Comparison of ENCODE assay signal across 8 cellular contexts in the genomic region with DNA sequence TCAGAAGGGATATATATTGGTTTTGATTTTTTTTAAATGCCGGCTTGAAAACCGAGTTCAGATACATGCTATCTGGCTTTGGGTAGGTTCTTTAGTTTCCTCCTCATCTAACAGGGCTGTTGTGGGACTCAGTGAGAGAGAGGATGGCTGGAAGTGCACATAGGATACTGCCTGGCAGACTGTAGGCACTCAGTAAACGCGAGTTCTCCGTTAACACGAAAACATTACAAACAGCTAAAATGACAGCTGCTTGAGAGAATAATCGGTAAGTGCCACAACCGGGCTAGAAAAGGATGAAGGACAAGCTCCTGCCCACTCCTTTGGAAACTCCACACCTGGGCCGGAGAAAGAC. TPM values are rescaled to one million over a fixed set of nuclear protein-coding genes. Genes with fewer than 3 reads are reported as not detected.
DNase-seq lines count a peak whose midpoint lies in the region; ATAC-seq and TF ChIP-seq lines count a peak whose summit lies in the region.

No MANE protein-coding gene starts in this region.

- H3K79me2 ChIP-seq in neural cell (replicated peaks; ENCODE audit: insufficient read depth, low read length) = peaks cover 28% of the 10 kb centered on the region

- H3K36me3 ChIP-seq in neural cell (ENCODE audit: insufficient read depth, low read length) = no peaks in the 10 kb centered on the region

- no peaks in the 10 kb centered on the region for H3K9me2 ChIP-seq in neural cell (ENCODE audit: insufficient read depth, low read length)

- TF ChIP-seq CTCF in epithelial cell of esophagus (IDR thresholded peaks at IDR 0.05; ENCODE audit: insufficient read depth, low read depth, low read length, missing control alignments) (no peak), neural cell (IDR thresholded peaks at IDR 0.05; ENCODE audit: poor library complexity, severe bottlenecking) (no peak)

- H3K4me2 ChIP-seq in neural cell (ENCODE audit: low read length) = peak overlapping the region; percentile 29

- peak overlapping the region; percentile 56 for H2AFZ ChIP-seq in neural cell (ENCODE audit: low read depth, low read length)

- intact Hi-C loops in posterior cingulate gyrus (cut with DNase I) = no loop called here

- DNase-seq in DMS79 treated with DMSO at 0.1 percent for 48 hours (lab: John Stamatoyannopoulos, UW) (peak; percentile 52), DMS79 (lab: John Stamatoyannopoulos, UW) (no peak), RKO (ENCODE audit: low spot score) (peak; percentile 41), epithelial cell of esophagus (ENCODE audit: low read depth) (no peak), posterior cingulate gyrus (no peak), HCEC 1CT (no peak)

- H3K4me3 ChIP-seq in epithelial cell of esophagus (ENCODE audit: low read length) (peak overlapping the region; percentile 99), neural cell (ENCODE audit: low read length) (peak overlapping the region; percentile 84)

- no peak for TF ChIP-seq EP300 in neural cell (conservative IDR thresholded peaks at IDR 0.05; ENCODE audit: poor library complexity, severe bottlenecking)

- H3F3A ChIP-seq in neural cell (ENCODE audit: insufficient read depth, low read length, poor library complexity, severe bottlenecking) = no peaks in the 10 kb centered on the region

- peak overlapping the region; percentile 46 for H3K27ac ChIP-seq in neural cell (ENCODE audit: low read length)

- H4K20me1 ChIP-seq in neural cell (ENCODE audit: insufficient read depth) = no peaks in the 10 kb centered on the region

- no peaks in the 10 kb centered on the region for H3K9me3 ChIP-seq in neural cell (ENCODE audit: low read length)

- peak overlapping the region; percentile 53 for H3K9ac ChIP-seq in neural cell (ENCODE audit: low read length)

- peak; percentile 1 for ATAC-seq in HG02623 (IDR thresholded peaks at IDR 0.05; ENCODE audit: unreplicated experiment)

- TF ChIP-seq RAD21 in neural cell (conservative IDR thresholded peaks at IDR 0.05) = no peak

- no peaks in the 10 kb centered on the region for H3K27me3 ChIP-seq in neural cell (ENCODE audit: insufficient read depth, low read depth, low read length)

TF ChIP-seq in neural cell, 6 proteins besides CTCF, POLR2A, EP300 and RAD21:
- TF ChIP-seq POLR2AphosphoS5 (IDR thresholded peaks at IDR 0.05) (no peak), EZH2 (IDR thresholded peaks at IDR 0.05; ENCODE audit: borderline replicate concordance, insufficient read depth, low read length, poor library complexity, severe bottlenecking) (no peak), TAF1 (IDR thresholded peaks at IDR 0.05; ENCODE audit: low read depth) (no peak), SMC3 (conservative IDR thresholded peaks at IDR 0.05; ENCODE audit: poor library complexity) (no peak), MXI1 (conservative IDR thresholded peaks at IDR 0.05; ENCODE audit: poor library complexity, severe bottlenecking) (no peak)
- TF ChIP-seq, protein P1, sequence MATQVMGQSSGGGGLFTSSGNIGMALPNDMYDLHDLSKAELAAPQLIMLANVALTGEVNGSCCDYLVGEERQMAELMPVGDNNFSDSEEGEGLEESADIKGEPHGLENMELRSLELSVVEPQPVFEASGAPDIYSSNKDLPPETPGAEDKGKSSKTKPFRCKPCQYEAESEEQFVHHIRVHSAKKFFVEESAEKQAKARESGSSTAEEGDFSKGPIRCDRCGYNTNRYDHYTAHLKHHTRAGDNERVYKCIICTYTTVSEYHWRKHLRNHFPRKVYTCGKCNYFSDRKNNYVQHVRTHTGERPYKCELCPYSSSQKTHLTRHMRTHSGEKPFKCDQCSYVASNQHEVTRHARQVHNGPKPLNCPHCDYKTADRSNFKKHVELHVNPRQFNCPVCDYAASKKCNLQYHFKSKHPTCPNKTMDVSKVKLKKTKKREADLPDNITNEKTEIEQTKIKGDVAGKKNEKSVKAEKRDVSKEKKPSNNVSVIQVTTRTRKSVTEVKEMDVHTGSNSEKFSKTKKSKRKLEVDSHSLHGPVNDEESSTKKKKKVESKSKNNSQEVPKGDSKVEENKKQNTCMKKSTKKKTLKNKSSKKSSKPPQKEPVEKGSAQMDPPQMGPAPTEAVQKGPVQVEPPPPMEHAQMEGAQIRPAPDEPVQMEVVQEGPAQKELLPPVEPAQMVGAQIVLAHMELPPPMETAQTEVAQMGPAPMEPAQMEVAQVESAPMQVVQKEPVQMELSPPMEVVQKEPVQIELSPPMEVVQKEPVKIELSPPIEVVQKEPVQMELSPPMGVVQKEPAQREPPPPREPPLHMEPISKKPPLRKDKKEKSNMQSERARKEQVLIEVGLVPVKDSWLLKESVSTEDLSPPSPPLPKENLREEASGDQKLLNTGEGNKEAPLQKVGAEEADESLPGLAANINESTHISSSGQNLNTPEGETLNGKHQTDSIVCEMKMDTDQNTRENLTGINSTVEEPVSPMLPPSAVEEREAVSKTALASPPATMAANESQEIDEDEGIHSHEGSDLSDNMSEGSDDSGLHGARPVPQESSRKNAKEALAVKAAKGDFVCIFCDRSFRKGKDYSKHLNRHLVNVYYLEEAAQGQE (IDR thresholded peaks at IDR 0.05; ENCODE audit: borderline replicate concordance) = no peak

RNA-seq across cellular contexts. Expression of a gene that starts 0.4 kb away (rescaled TPM):
- polyA plus RNA-seq in neural cell = 2.7 and 10.3 TPM in 2 replicates
- 11.4 and 16.7 TPM in 2 replicates for polyA minus RNA-seq in neural cell

RNA-seq across cellular contexts. Expression of a gene that starts 0.5 kb away (rescaled TPM):
- polyA plus RNA-seq in neural cell = 84.7 and 99.4 TPM in 2 replicates
- polyA minus RNA-seq in neural cell = 69.6 and 201 TPM in 2 replicates

RNA-seq across cellular contexts. Expression of a gene that starts 40.2 kb away (rescaled TPM):
- polyA plus RNA-seq in neural cell = 16.3 and 16.9 TPM in 2 replicates
- polyA minus RNA-seq in neural cell = 26.6 and 29.9 TPM in 2 replicates

Comparison
In these comparisons a context has a peak if more than half of its experiments do, and no peak if none do; other contexts are left out.
1. DNase-seq: peak in DMS79 treated with DMSO at 0.1 percent for 48 hours (single experiment) and RKO (single experiment); none in DMS79 (single experiment), epithelial cell of esophagus (single experiment), posterior cingulate gyrus (0 of 10) and HCEC 1CT (single experiment).